Comparison of ENCODE assay signal across 30 cellular contexts in genomic region chr14:30799933-30800332, GRCh38.
"Had no signal": no experiment of that assay in that cellular context is flagged by ENCODE, and none has a peak within 500 bp of the region (broad histone marks: within the 10 kb centered on the region; RNA-seq: fewer than 3 reads in every experiment).

No MANE protein-coding gene starts in this region.

- H3K79me2 ChIP-seq: hepatocyte had no signal

- H3K9me3 ChIP-seq: esophagus muscularis mucosa, gastroesophageal sphincter, heart left ventricle, left lung, mucosa of descending colon, neutrophil, pancreas, right lobe of liver, thoracic aorta, tibial nerve, upper lobe of left lung had no signal

- H3K4me3 ChIP-seq: esophagus muscularis mucosa, gastroesophageal sphincter, heart left ventricle, hepatocyte, left lung, mucosa of descending colon, pancreas, right lobe of liver, thoracic aorta, tibial nerve, upper lobe of left lung had no signal

- FAIRE-seq: endothelial cell of umbilical vein, islet of Langerhans, pancreas, small intestine, urothelium cell line had no signal

- H3K4me2 ChIP-seq: hepatocyte had no signal

- H3K9me3 Mint-ChIP-seq: naive B cell; stimulated activated naive B cell treated with anti-CD40 and anti-IgM and Interleukin-4, amounts not matched to agents 10 μg/mL and 1 μg/mL and 100 μg/mL, for 72 hours; stimulated activated naive CD8-positive, alpha-beta T cell treated with anti-CD3 and anti-CD28 coated beads, Interleukin-15, Interleukin-2, amounts not matched to agents 100 ng/mL and 50 ng/mL, for 24 hours had no signal

- H2AFZ ChIP-seq: hepatocyte had no signal

- H3K27ac ChIP-seq: esophagus muscularis mucosa, foreskin keratinocyte, gastroesophageal sphincter, heart left ventricle, hepatocyte, left lung, neutrophil, pancreas, right lobe of liver, thoracic aorta, tibial nerve, upper lobe of left lung had no signal

- H3K4me3 Mint-ChIP-seq: mesothelial cell of epicardium; naive B cell; natural killer cell treated with Interleukin-12 subunit alpha and Interleukin-12 subunit beta and Interleukin-15 and Interleukin-18, amount 100 ng/mL, for 72 hours; neural crest cell; stimulated activated naive B cell treated with anti-CD40 and anti-IgM and Interleukin-4, amounts not matched to agents 10 μg/mL and 1 μg/mL and 100 μg/mL, for 72 hours; stimulated activated naive CD8-positive, alpha-beta T cell treated with anti-CD3 and anti-CD28 coated beads, Interleukin-15, Interleukin-2, amounts not matched to agents 100 ng/mL and 50 ng/mL, for 24 hours had no signal

- H3K36me3 ChIP-seq: esophagus muscularis mucosa, gastroesophageal sphincter, heart left ventricle, left lung, neutrophil, pancreas, right lobe of liver, thoracic aorta, tibial nerve, upper lobe of left lung had no signal

- DNase-seq: dermis blood vessel endothelial cell; effector memory CD4-positive, alpha-beta T cell; foreskin keratinocyte; heart left ventricle; left cardiac atrium; left lung; mesenchymal stem cell; mucosa of descending colon; naive B cell; pancreas; right lobe of liver; small intestine; stimulated activated CD4-positive, alpha-beta T cell treated with anti-CD3 and anti-CD28 coated beads, Interleukin-15, amount 100 ng/mL, for 24 hours; stimulated activated CD4-positive, alpha-beta T cell treated with anti-CD3 and anti-CD28 coated beads, Interleukin-2, amount 100 ng/mL, for 48 hours; stimulated activated naive B cell treated with anti-CD40 and anti-IgM and Interleukin-4, amounts not matched to agents 10 μg/mL and 1 μg/mL and 100 μg/mL, for 72 hours; upper lobe of left lung had no signal

- H3K27ac Mint-ChIP-seq: mesothelial cell of epicardium; naive B cell; natural killer cell treated with Interleukin-12 subunit alpha and Interleukin-12 subunit beta and Interleukin-15 and Interleukin-18, amount 100 ng/mL, for 72 hours; progenitor cell of endocrine pancreas; stimulated activated naive B cell treated with anti-CD40 and anti-IgM and Interleukin-4, amounts not matched to agents 10 μg/mL and 1 μg/mL and 100 μg/mL, for 72 hours; stimulated activated naive CD8-positive, alpha-beta T cell treated with anti-CD3 and anti-CD28 coated beads, Interleukin-15, Interleukin-2, amounts not matched to agents 100 ng/mL and 50 ng/mL, for 24 hours had no signal

- H3K4me1 ChIP-seq: foreskin keratinocyte, gastroesophageal sphincter, left lung, pancreas, tibial nerve, upper lobe of left lung had no signal

- H3K36me3 Mint-ChIP-seq: mesothelial cell of epicardium; naive B cell; natural killer cell treated with Interleukin-12 subunit alpha and Interleukin-12 subunit beta and Interleukin-15 and Interleukin-18, amount 100 ng/mL, for 72 hours; stimulated activated naive B cell treated with anti-CD40 and anti-IgM and Interleukin-4, amounts not matched to agents 10 μg/mL and 1 μg/mL and 100 μg/mL, for 72 hours had no signal
